8 cellular contexts compared by ENCODE assay signal in genomic region chr15:81809543-81809942, GRCh38.
DNase-seq lines count a peak whose midpoint lies in the region; ATAC-seq and TF ChIP-seq lines count a peak whose summit lies in the region.

No MANE protein-coding gene starts in this region.

- H4K20me1 ChIP-seq in GM23248 (ENCODE audit: insufficient read depth): no peaks in the 10 kb centered on the region

- H3K4me1 ChIP-seq in GM23248 (ENCODE audit: insufficient read depth) (no peaks in the 10 kb centered on the region), tibial nerve (no peaks in the 10 kb centered on the region)

- H3K4me3 ChIP-seq in GM23248 (no peak overlapping the region), tibial nerve (no peak overlapping the region)

- TF ChIP-seq CTCF in tibial nerve (IDR thresholded peaks at IDR 0.05): no peak

- H3K79me2 ChIP-seq in GM23248 (ENCODE audit: insufficient read depth): no peaks in the 10 kb centered on the region

- no peak overlapping the region for H2AFZ ChIP-seq in GM23248

- H3K9me2 ChIP-seq in GM23248 (ENCODE audit: insufficient read depth): no peaks in the 10 kb centered on the region

- in situ Hi-C loops in GM23248 (cut with MboI): no loop called here

- H3K27me3 ChIP-seq in GM23248 (replicated peaks; ENCODE audit: insufficient read depth): peaks cover 14% of the 10 kb centered on the region; the same call in 1 of the 2 replicates
- H3K27me3 ChIP-seq in tibial nerve: no peaks in the 10 kb centered on the region

- ATAC-seq in HG03280 (IDR thresholded peaks at IDR 0.05; ENCODE audit: unreplicated experiment) (no peak), HG02840 (IDR thresholded peaks at IDR 0.05; ENCODE audit: low FRiP score, unreplicated experiment) (no peak), GM19395 (IDR thresholded peaks at IDR 0.05; ENCODE audit: unreplicated experiment) (no peak)

- no peaks in the 10 kb centered on the region for H3K36me3 ChIP-seq in GM23248 (ENCODE audit: low read depth)
- no peaks in the 10 kb centered on the region for H3K36me3 ChIP-seq in tibial nerve

- TF ChIP-seq EP300 in tibial nerve (IDR thresholded peaks at IDR 0.05): no peak

- TF ChIP-seq POLR2A in erythroblast (IDR thresholded peaks at IDR 0.05; ENCODE audit: low read length) (no peak), tibial nerve (IDR thresholded peaks at IDR 0.05) (no peak)

- WGBS in GM23248 (ENCODE audit: low coverage in 1 of 2, low lambda C conversion rate in 2 of 2, missing lambda C conversion rate in 2 of 2), 2 experiments: 23 to 27% methylated on average over 4 of the region's 4 CpGs
- WGBS in tibial nerve, 2 donors: 46 to 55% methylated on average over 4 of the region's 4 CpGs

- no peak overlapping the region for H3K9ac ChIP-seq in GM23248

- no peak overlapping the region for H3K4me2 ChIP-seq in GM23248 (ENCODE audit: unreplicated experiment)

- H3K9me3 ChIP-seq in GM23248 (ENCODE audit: low read depth): no peaks in the 10 kb centered on the region
- no peaks in the 10 kb centered on the region for H3K9me3 ChIP-seq in tibial nerve

- no peaks in the 10 kb centered on the region for H3F3A ChIP-seq in GM23248 (ENCODE audit: insufficient read depth)

- no peak overlapping the region for H3K27ac ChIP-seq in GM23248
- H3K27ac ChIP-seq in tibial nerve: no peak overlapping the region

- peak; percentile 1 to 23 for DNase-seq in AML-193 (lab: John Stamatoyannopoulos, UW)
- peak; percentile 12 for DNase-seq in GM23248
- peak; percentile 51 for DNase-seq in NCI-H526 treated with DMSO at 0.1 percent for 48 hours (lab: John Stamatoyannopoulos, UW)
- DNase-seq in erythroblast (lab: John Stamatoyannopoulos, UW): peak; percentile 11 to 24
- no peak for DNase-seq in tibial nerve (ENCODE audit: low spot score in 2 of 2)

Comparison
In these comparisons a context has a peak if more than half of its experiments do, and no peak if none do; other contexts are left out.
1. DNase-seq: peak in AML-193 (2 of 2), GM23248 (single experiment), NCI-H526 treated with DMSO at 0.1 percent for 48 hours (single experiment) and erythroblast (2 of 2); none in tibial nerve (0 of 2).